Comparison of ENCODE assay signal across 28 cellular contexts in the genomic region with DNA sequence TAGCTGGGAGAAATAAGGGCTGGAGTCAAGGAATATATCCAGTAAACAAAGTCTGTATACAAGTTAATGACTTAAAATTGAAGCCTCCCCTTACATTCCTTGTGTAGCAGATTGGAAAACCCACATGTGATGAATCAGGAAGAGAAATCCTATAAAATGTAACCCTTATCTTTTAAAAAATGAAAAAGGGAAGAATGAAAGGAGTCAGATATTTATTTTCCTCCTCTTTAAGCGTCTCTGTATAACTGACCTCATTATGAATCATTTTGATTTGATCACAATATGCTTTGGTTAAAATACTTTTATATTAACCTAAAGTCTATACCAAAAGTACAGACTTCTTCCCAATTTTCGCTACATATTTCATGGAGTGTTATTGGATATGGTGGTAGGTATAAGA.
"Had no signal": no experiment of that assay in that cellular context is flagged by ENCODE, and none has a peak within 500 bp of the region (broad histone marks: within the 10 kb centered on the region; RNA-seq: fewer than 3 reads in every experiment).

No MANE protein-coding gene starts in this region.

- H3K9me3 ChIP-seq: gastroesophageal sphincter, lower lobe of right lung, prostate gland, right atrium auricular region, suprapubic skin, transverse colon, upper lobe of right lung, uterus had no signal

- DNase-seq: dorsolateral prefrontal cortex; effector CD4-positive, alpha-beta T cell; foreskin keratinocyte; heart left ventricle; left ventricle myocardium superior; lower lobe of right lung; naive thymus-derived CD8-positive, alpha-beta T cell; nephron progenitor cell; nucleus accumbens; stimulated activated CD4-positive, alpha-beta T cell treated with anti-CD3 and anti-CD28 coated beads, Interleukin-12 subunit alpha, Interleukin-12 subunit beta, amount 100 ng/mL, for 4 hours; stimulated activated CD4-positive, alpha-beta T cell treated with anti-CD3 and anti-CD28 coated beads, Interleukin-1b, Interleukin-23, amount 100 ng/mL, for 48 hours; stimulated activated CD4-positive, alpha-beta T cell treated with anti-CD3 and anti-CD28 coated beads, Interleukin-4, amount 100 ng/mL, for 1 hour; stimulated activated CD8-positive, alpha-beta memory T cell treated with anti-CD3 and anti-CD28 coated beads, Interleukin-4, amount 100 ng/mL, for 48 hours; stimulated activated naive CD4-positive, alpha-beta T cell; stimulated activated naive CD8-positive, alpha-beta T cell treated with anti-CD3 and anti-CD28 coated beads, Interleukin-15, amount 100 ng/mL, for 72 hours; transverse colon; upper lobe of right lung; uterus had no signal

- H2AFZ ChIP-seq: hepatocyte had no signal

- FAIRE-seq: islet of Langerhans had no signal

- H3K4me1 Mint-ChIP-seq: naive thymus-derived CD8-positive, alpha-beta T cell; nephron progenitor cell; stimulated activated naive CD8-positive, alpha-beta T cell treated with anti-CD3 and anti-CD28 coated beads, Interleukin-15, amount 100 ng/mL, for 72 hours had no signal

- H3K27me3 ChIP-seq: dorsolateral prefrontal cortex, gastroesophageal sphincter, heart left ventricle, hepatocyte, right atrium auricular region, suprapubic skin, transverse colon, upper lobe of right lung, uterus had no signal

- H3K27ac ChIP-seq: dorsolateral prefrontal cortex, epithelial cell of prostate, foreskin keratinocyte, gastroesophageal sphincter, heart left ventricle, hepatocyte, lower lobe of right lung, prostate gland, right atrium auricular region, suprapubic skin, transverse colon, upper lobe of right lung, uterus had no signal

- H3K9me3 Mint-ChIP-seq: nephron progenitor cell; stimulated activated naive CD8-positive, alpha-beta T cell treated with anti-CD3 and anti-CD28 coated beads, Interleukin-15, amount 100 ng/mL, for 72 hours had no signal

- H3K4me3 ChIP-seq: dorsolateral prefrontal cortex, gastroesophageal sphincter, heart left ventricle, hepatocyte, lower lobe of right lung, prostate gland, right atrium auricular region, smooth muscle cell, suprapubic skin, transverse colon, upper lobe of right lung, uterus had no signal

- H3K4me1 ChIP-seq: foreskin keratinocyte, gastroesophageal sphincter, heart left ventricle, lower lobe of right lung, prostate gland, right atrium auricular region, suprapubic skin, transverse colon, upper lobe of right lung, uterus had no signal

- H3K36me3 Mint-ChIP-seq: naive thymus-derived CD8-positive, alpha-beta T cell had no signal

- H3K79me2 ChIP-seq: hepatocyte had no signal

- H3K27me3 Mint-ChIP-seq: naive thymus-derived CD8-positive, alpha-beta T cell; stimulated activated naive CD8-positive, alpha-beta T cell treated with anti-CD3 and anti-CD28 coated beads, Interleukin-15, amount 100 ng/mL, for 72 hours had no signal

- H3K36me3 ChIP-seq: gastroesophageal sphincter, heart left ventricle, lower lobe of right lung, prostate gland, right atrium auricular region, suprapubic skin, transverse colon, upper lobe of right lung, uterus had no signal

- ATAC-seq: esophagus mucosa; foreskin keratinocyte; gastroesophageal sphincter; heart left ventricle; left ventricle myocardium superior; lower lobe of right lung; naive thymus-derived CD8-positive, alpha-beta T cell; sciatic nerve; stimulated activated naive CD8-positive, alpha-beta T cell treated with anti-CD3 and anti-CD28 coated beads, Interleukin-15, amount 100 ng/mL, for 72 hours; upper lobe of right lung had no signal

- H3K4me3 Mint-ChIP-seq: naive thymus-derived CD8-positive, alpha-beta T cell; nephron progenitor cell; stimulated activated naive CD8-positive, alpha-beta T cell treated with anti-CD3 and anti-CD28 coated beads, Interleukin-15, amount 100 ng/mL, for 72 hours had no signal

- H3K27ac Mint-ChIP-seq: naive thymus-derived CD8-positive, alpha-beta T cell; nephron progenitor cell; stimulated activated naive CD8-positive, alpha-beta T cell treated with anti-CD3 and anti-CD28 coated beads, Interleukin-15, amount 100 ng/mL, for 72 hours had no signal

- H3K4me2 ChIP-seq: hepatocyte, smooth muscle cell had no signal
